Comparison of ENCODE assay signal across 1 cellular context in genomic region chr12:1795785-1796514, GRCh38.
TF ChIP-seq lines count a peak whose summit lies in the region.

No MANE protein-coding gene starts in this region.

TF ChIP-seq in HepG2, 621 proteins besides CTCF, POLR2A, EP300 and RAD21 (continued from another document and continues in another):
- TF ChIP-seq PATZ1 (CRISPR knock-in tag; IDR thresholded peaks at IDR 0.05), result 0 out of 2 replicates have a peak, but pooled peaks have one; percentile 20
- no peak for TF ChIP-seq KDM5A (IDR thresholded peaks at IDR 0.05; ENCODE audit: borderline replicate concordance, low read length)
- TF ChIP-seq ZNF766 (CRISPR knock-in tag; IDR thresholded peaks at IDR 0.05; ENCODE audit: borderline replicate concordance), result peak; percentile 72; the same call in 1 of the 2 replicates
- TF ChIP-seq CCAR2 (optimal IDR thresholded peaks at IDR 0.05; ENCODE audit: low read depth, low read length), result no peak
- TF ChIP-seq ZNF576 (CRISPR knock-in tag; IDR thresholded peaks at IDR 0.05), result no peak
- TF ChIP-seq AHR (CRISPR knock-in tag; IDR thresholded peaks at IDR 0.05), result 0 out of 2 replicates have a peak, but pooled peaks have one; percentile 51
- TF ChIP-seq DR1 (CRISPR knock-in tag; IDR thresholded peaks at IDR 0.05), result no peak
- TF ChIP-seq EEA1 (CRISPR knock-in tag; IDR thresholded peaks at IDR 0.05; ENCODE audit: borderline replicate concordance), result peak; percentile 46; the same call in 1 of the 2 replicates
- no peak for TF ChIP-seq TBP (CRISPR knock-in tag; IDR thresholded peaks at IDR 0.05)
- no peak for TF ChIP-seq ZNF572 (CRISPR knock-in tag; IDR thresholded peaks at IDR 0.05)
- TF ChIP-seq KDM2A (CRISPR knock-in tag; IDR thresholded peaks at IDR 0.05; ENCODE audit: borderline replicate concordance, low read depth), result peak; percentile 95
- TF ChIP-seq ZBTB40 (IDR thresholded peaks at IDR 0.05), result no peak
- TF ChIP-seq ZBTB40 (CRISPR knock-in tag; IDR thresholded peaks at IDR 0.05), result peak; percentile 41; the same call in 1 of the 2 replicates
- peak; percentile 67 for TF ChIP-seq THAP11 (CRISPR knock-in tag; IDR thresholded peaks at IDR 0.05)
- no peak for TF ChIP-seq TBL1XR1 (IDR thresholded peaks at IDR 0.05; ENCODE audit: borderline replicate concordance, low read length, partially characterized antibody)
- no peak for TF ChIP-seq ZEB1 (IDR thresholded peaks at IDR 0.05; ENCODE audit: insufficient replicate concordance, low read depth)
- TF ChIP-seq CREB3 (CRISPR knock-in tag; IDR thresholded peaks at IDR 0.05), result no peak
- TF ChIP-seq RELA (CRISPR knock-in tag; IDR thresholded peaks at IDR 0.05), result no peak
- no peak; the same call in 1 of the 2 replicates for TF ChIP-seq PHF20 (CRISPR knock-in tag; IDR thresholded peaks at IDR 0.05)
- TF ChIP-seq ZNF710 (CRISPR knock-in tag; IDR thresholded peaks at IDR 0.05; ENCODE audit: borderline replicate concordance), result no peak
- no peak for TF ChIP-seq YEATS2 (CRISPR knock-in tag; IDR thresholded peaks at IDR 0.05; ENCODE audit: borderline replicate concordance)
- TF ChIP-seq FIP1L1 (IDR thresholded peaks at IDR 0.05; ENCODE audit: borderline replicate concordance, insufficient read depth, low read depth, low read length), result no peak
- TF ChIP-seq CHCHD3 (CRISPR knock-in tag; IDR thresholded peaks at IDR 0.05), result no peak
- peak; percentile 90; the same call in 1 of the 2 replicates for TF ChIP-seq ARNT2 (CRISPR knock-in tag; IDR thresholded peaks at IDR 0.05; ENCODE audit: low read depth)
- no peak for TF ChIP-seq MBD4 (IDR thresholded peaks at IDR 0.05; ENCODE audit: borderline replicate concordance, low read length)
- TF ChIP-seq TOE1 (CRISPR knock-in tag; IDR thresholded peaks at IDR 0.05), result peak; percentile 26; the same call in 1 of the 2 replicates
- no peak for TF ChIP-seq ZKSCAN1 (IDR thresholded peaks at IDR 0.05; ENCODE audit: low read length)
- no peak for TF ChIP-seq ZNF296 (CRISPR knock-in tag; conservative IDR thresholded peaks at IDR 0.05)
- no peak; the same call in 1 of the 2 replicates for TF ChIP-seq ZNF318 (CRISPR knock-in tag; IDR thresholded peaks at IDR 0.05)
- TF ChIP-seq ASH2L (IDR thresholded peaks at IDR 0.05; ENCODE audit: insufficient read length, low read depth, low read length), result no peak
- no peak for TF ChIP-seq ETV5 (CRISPR knock-in tag; IDR thresholded peaks at IDR 0.05; ENCODE audit: borderline replicate concordance)
